ENCODE assay signal across 15 cellular contexts in the genomic region with DNA sequence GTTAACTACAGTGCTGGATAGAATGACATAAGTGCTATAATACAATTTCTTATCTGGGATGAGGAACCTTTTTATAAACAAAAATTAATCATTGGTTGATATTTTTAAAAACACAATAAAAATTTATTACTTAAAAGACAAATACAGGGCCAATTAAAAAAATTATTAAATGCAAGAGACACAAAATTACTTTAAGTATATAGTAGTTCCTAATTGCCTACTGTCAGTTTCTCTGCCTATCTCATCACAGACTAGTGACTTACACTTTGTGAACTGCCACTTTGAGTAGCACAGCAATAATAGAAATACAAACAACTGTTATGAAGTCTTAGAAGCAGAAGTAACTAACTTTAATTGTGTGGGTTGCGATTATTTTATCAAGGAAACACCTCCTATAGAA. TPM values are rescaled to one million over a fixed set of nuclear protein-coding genes. Genes with fewer than 3 reads are reported as not detected.
DNase-seq lines count a peak whose midpoint lies in the region; ATAC-seq and TF ChIP-seq lines count a peak whose summit lies in the region.
"Had no signal": no experiment of that assay in that cellular context is flagged by ENCODE, and none has a peak within 500 bp of the region (broad histone marks: within the 10 kb centered on the region; RNA-seq: fewer than 3 reads in every experiment).

No MANE protein-coding gene starts in this region.

- H3K36me3 Mint-ChIP-seq in activated naive CD8-positive, alpha-beta T cell treated with anti-CD3 and anti-CD28 coated beads, Interleukin-2, amount 50 U/mL, for 24 hours (ENCODE audit: low read depth) = peaks cover 5% of the 10 kb centered on the region
- H3K36me3 Mint-ChIP-seq in type B pancreatic cell = peaks cover 16% of the 10 kb centered on the region

- H3K27ac Mint-ChIP-seq in stimulated activated naive CD8-positive, alpha-beta T cell treated with anti-CD3 and anti-CD28 coated beads, Interleukin-15, amount 100 ng/mL, for 72 hours = no peak overlapping the region
- H3K27ac Mint-ChIP-seq in activated naive CD8-positive, alpha-beta T cell treated with anti-CD3 and anti-CD28 coated beads, Interleukin-2, amount 50 U/mL, for 24 hours = peak overlapping the region; percentile 53
- H3K27ac Mint-ChIP-seq in type B pancreatic cell = peak overlapping the region; percentile 80

- H3K27me3 Mint-ChIP-seq in stimulated activated naive CD8-positive, alpha-beta T cell treated with anti-CD3 and anti-CD28 coated beads, Interleukin-15, amount 100 ng/mL, for 72 hours = no peaks in the 10 kb centered on the region
- no peaks in the 10 kb centered on the region for H3K27me3 Mint-ChIP-seq in activated naive CD8-positive, alpha-beta T cell treated with anti-CD3 and anti-CD28 coated beads, Interleukin-2, amount 50 U/mL, for 24 hours
- H3K27me3 Mint-ChIP-seq in type B pancreatic cell = no peaks in the 10 kb centered on the region

- H3K9me3 Mint-ChIP-seq in stimulated activated naive CD8-positive, alpha-beta T cell treated with anti-CD3 and anti-CD28 coated beads, Interleukin-15, amount 100 ng/mL, for 72 hours = no peaks in the 10 kb centered on the region
- H3K9me3 Mint-ChIP-seq in activated naive CD8-positive, alpha-beta T cell treated with anti-CD3 and anti-CD28 coated beads, Interleukin-2, amount 50 U/mL, for 24 hours = no peaks in the 10 kb centered on the region
- H3K9me3 Mint-ChIP-seq in type B pancreatic cell = no peaks in the 10 kb centered on the region

- no peak overlapping the region for H3K9ac ChIP-seq in muscle layer of colon (ENCODE audit: low read length)

- H3K4me3 ChIP-seq in muscle layer of colon (ENCODE audit: low read depth in 1 of 2, low read length in 2 of 2) = no peak overlapping the region
- H3K4me3 ChIP-seq: gastroesophageal sphincter had no signal

- H3K36me3 ChIP-seq in muscle layer of colon (ENCODE audit: insufficient read depth, low read length) = no peaks in the 10 kb centered on the region
- H3K36me3 ChIP-seq: gastroesophageal sphincter had no signal

- TF ChIP-seq CTCF in type B pancreatic cell (conservative IDR thresholded peaks at IDR 0.05) (no peak), GM10266 (IDR thresholded peaks at IDR 0.05; ENCODE audit: control insufficient read depth, insufficient read depth, low read depth, missing control alignments) (no peak)

- no peaks in the 10 kb centered on the region for H3K27me3 ChIP-seq in muscle layer of colon (ENCODE audit: control insufficient read depth in 1 of 2, insufficient read depth in 2 of 2, low read length in 2 of 2)
- H3K27me3 ChIP-seq: gastroesophageal sphincter had no signal

- peak overlapping the region; percentile 26 to 41 for H3K4me3 Mint-ChIP-seq in stimulated activated naive CD8-positive, alpha-beta T cell treated with anti-CD3 and anti-CD28 coated beads, Interleukin-15, amount 100 ng/mL, for 72 hours
- H3K4me3 Mint-ChIP-seq in activated naive CD8-positive, alpha-beta T cell treated with anti-CD3 and anti-CD28 coated beads, Interleukin-2, amount 50 U/mL, for 24 hours = peak overlapping the region; percentile 9
- no peak overlapping the region for H3K4me3 Mint-ChIP-seq in type B pancreatic cell

- H3K9me3 ChIP-seq in muscle layer of colon (ENCODE audit: low read length) = no peaks in the 10 kb centered on the region
- H3K9me3 ChIP-seq: gastroesophageal sphincter had no signal

- peaks cover 63% of the 10 kb centered on the region for H3K4me1 ChIP-seq in muscle layer of colon (ENCODE audit: insufficient read depth, low read length)

- DNase-seq in stimulated activated naive CD8-positive, alpha-beta T cell treated with anti-CD3 and anti-CD28 coated beads, Interleukin-15, amount 100 ng/mL, for 72 hours = no peak
- no peak for DNase-seq in stimulated activated naive CD8-positive, alpha-beta T cell treated with anti-CD3 and anti-CD28 coated beads, Interleukin-15, Interleukin-2, amounts not matched to agents 100 U/mL and 50 U/mL, for 24 hours
- no peak for DNase-seq in activated naive CD8-positive, alpha-beta T cell treated with anti-CD3 and anti-CD28 coated beads, Interleukin-2, amount 50 U/mL, for 24 hours
- DNase-seq in type B pancreatic cell (ENCODE audit: extremely low spot score, unreplicated experiment) = no peak
- no peak for DNase-seq in GM10266 (ENCODE audit: extremely low spot score)
- no peak for DNase-seq in HCEC 1CT
- DNase-seq: left ventricle myocardium superior, NCI-H1417, NCI-H2171 treated with DMSO at 0.1 percent for 48 hours, NCI-H774 had no signal

- peaks cover 80% of the 10 kb centered on the region for H3K4me1 Mint-ChIP-seq in stimulated activated naive CD8-positive, alpha-beta T cell treated with anti-CD3 and anti-CD28 coated beads, Interleukin-15, amount 100 ng/mL, for 72 hours
- H3K4me1 Mint-ChIP-seq in activated naive CD8-positive, alpha-beta T cell treated with anti-CD3 and anti-CD28 coated beads, Interleukin-2, amount 50 U/mL, for 24 hours = peaks cover 91% of the 10 kb centered on the region
- peaks cover 41% of the 10 kb centered on the region for H3K4me1 Mint-ChIP-seq in type B pancreatic cell (ENCODE audit: unreplicated experiment)

- H3K27ac ChIP-seq in muscle layer of colon (ENCODE audit: low read depth, low read length) = peak overlapping the region; percentile 35
- H3K27ac ChIP-seq: RWPE1 had no signal

- no peak for ATAC-seq in stimulated activated naive CD8-positive, alpha-beta T cell treated with anti-CD3 and anti-CD28 coated beads, Interleukin-15, amount 100 ng/mL, for 72 hours
- ATAC-seq in stimulated activated naive CD8-positive, alpha-beta T cell treated with anti-CD3 and anti-CD28 coated beads, Interleukin-15, Interleukin-2, amounts not matched to agents 100 U/mL and 50 U/mL, for 24 hours = no peak
- ATAC-seq in activated naive CD8-positive, alpha-beta T cell treated with anti-CD3 and anti-CD28 coated beads, Interleukin-2, amount 50 U/mL, for 24 hours = no peak
- no peak for ATAC-seq in HG02623 (IDR thresholded peaks at IDR 0.05; ENCODE audit: unreplicated experiment)
- ATAC-seq: activated CD4-positive, CD25-positive, alpha-beta regulatory T cell treated with anti-CD3 and anti-CD28 coated beads, Interleukin-2, amount 50 U/mL, for 24 hours; gastroesophageal sphincter; left ventricle myocardium superior had no signal

RNA-seq across cellular contexts. Expression of gene TES, which starts 8.4 kb away (rescaled TPM):
- 91.1 and 135 TPM in 2 replicates for total RNA-seq in type B pancreatic cell (ENCODE audit: low replicate concordance)

Comparison
In these comparisons a context has a peak if more than half of its experiments do, and no peak if none do; other contexts are left out.
1. H3K27ac Mint-ChIP-seq: peak in activated naive CD8-positive, alpha-beta T cell treated with anti-CD3 and anti-CD28 coated beads, Interleukin-2, amount 50 U/mL, for 24 hours (single experiment) and type B pancreatic cell (single experiment); none in stimulated activated naive CD8-positive, alpha-beta T cell treated with anti-CD3 and anti-CD28 coated beads, Interleukin-15, amount 100 ng/mL, for 72 hours (0 of 2).